Comparison of ENCODE assay signal across 24 cellular contexts in genomic region chr11:71190551-71190950, GRCh38.
"Had no signal": no experiment of that assay in that cellular context is flagged by ENCODE, and none has a peak within 500 bp of the region (broad histone marks: within the 10 kb centered on the region; RNA-seq: fewer than 3 reads in every experiment).

No MANE protein-coding gene starts in this region.

- H3K36me3 ChIP-seq: gastroesophageal sphincter, heart right ventricle, left lung, pancreas, thoracic aorta, tibial nerve, upper lobe of left lung, uterus had no signal

- H3K27ac Mint-ChIP-seq: naive thymus-derived CD4-positive, alpha-beta T cell; progenitor cell of endocrine pancreas; stimulated activated naive B cell treated with anti-CD40 and anti-IgM and Interleukin-4, amounts not matched to agents 10 μg/mL and 1 μg/mL and 100 μg/mL, for 72 hours; stimulated activated naive CD8-positive, alpha-beta T cell treated with anti-CD3 and anti-CD28 coated beads, Interleukin-15, Interleukin-2, amounts not matched to agents 100 ng/mL and 50 ng/mL, for 24 hours had no signal

- DNase-seq: effector CD4-positive, alpha-beta T cell; glutamatergic neuron; heart right ventricle; hippocampal formation; left cardiac atrium; mammary epithelial cell; mesendoderm; midbrain; naive thymus-derived CD4-positive, alpha-beta T cell; occipital lobe; stimulated activated CD4-positive, alpha-beta T cell treated with anti-CD3 and anti-CD28 coated beads, Interleukin-15, amount 100 ng/mL, for 24 hours; stimulated activated CD4-positive, alpha-beta T cell treated with anti-CD3 and anti-CD28 coated beads, Interleukin-2, amount 100 ng/mL, for 48 hours; stimulated activated naive B cell treated with anti-CD40 and anti-IgM and Interleukin-4, amounts not matched to agents 10 μg/mL and 1 μg/mL and 100 μg/mL, for 72 hours; upper lobe of left lung; uterus had no signal

- H3K27ac ChIP-seq: dorsolateral prefrontal cortex, gastroesophageal sphincter, heart right ventricle, left lung, pancreas, skin epidermis, thoracic aorta, tibial nerve, upper lobe of left lung, uterus had no signal

- H3K9me3 ChIP-seq: gastroesophageal sphincter, heart right ventricle, left lung, pancreas, thoracic aorta, tibial nerve, upper lobe of left lung, uterus had no signal

- H3K27me3 Mint-ChIP-seq: progenitor cell of endocrine pancreas; stimulated activated naive CD8-positive, alpha-beta T cell treated with anti-CD3 and anti-CD28 coated beads, Interleukin-15, Interleukin-2, amounts not matched to agents 100 ng/mL and 50 ng/mL, for 24 hours had no signal

- H3K4me1 Mint-ChIP-seq: naive thymus-derived CD4-positive, alpha-beta T cell; stimulated activated naive B cell treated with anti-CD40 and anti-IgM and Interleukin-4, amounts not matched to agents 10 μg/mL and 1 μg/mL and 100 μg/mL, for 72 hours had no signal

- H3K4me3 ChIP-seq: dorsolateral prefrontal cortex, gastroesophageal sphincter, heart right ventricle, left lung, pancreas, skin epidermis, thoracic aorta, tibial nerve, upper lobe of left lung, uterus had no signal

- H3K36me3 Mint-ChIP-seq: naive thymus-derived CD4-positive, alpha-beta T cell; stimulated activated naive B cell treated with anti-CD40 and anti-IgM and Interleukin-4, amounts not matched to agents 10 μg/mL and 1 μg/mL and 100 μg/mL, for 72 hours had no signal

- H3K9me3 Mint-ChIP-seq: naive thymus-derived CD4-positive, alpha-beta T cell; stimulated activated naive B cell treated with anti-CD40 and anti-IgM and Interleukin-4, amounts not matched to agents 10 μg/mL and 1 μg/mL and 100 μg/mL, for 72 hours; stimulated activated naive CD8-positive, alpha-beta T cell treated with anti-CD3 and anti-CD28 coated beads, Interleukin-15, Interleukin-2, amounts not matched to agents 100 ng/mL and 50 ng/mL, for 24 hours had no signal

- ATAC-seq: gastroesophageal sphincter; heart right ventricle; left cardiac atrium; left lung; naive thymus-derived CD4-positive, alpha-beta T cell; pancreas; stimulated activated naive B cell treated with anti-CD40 and anti-IgM and Interleukin-4, amounts not matched to agents 10 μg/mL and 1 μg/mL and 100 μg/mL, for 72 hours had no signal

- H3K27me3 ChIP-seq: left lung, pancreas, tibial nerve, upper lobe of left lung, uterus had no signal

- H3K4me1 ChIP-seq: gastroesophageal sphincter, heart right ventricle, left lung, pancreas, tibial nerve, upper lobe of left lung, uterus had no signal

- H3K4me3 Mint-ChIP-seq: naive thymus-derived CD4-positive, alpha-beta T cell; stimulated activated naive B cell treated with anti-CD40 and anti-IgM and Interleukin-4, amounts not matched to agents 10 μg/mL and 1 μg/mL and 100 μg/mL, for 72 hours; stimulated activated naive CD8-positive, alpha-beta T cell treated with anti-CD3 and anti-CD28 coated beads, Interleukin-15, Interleukin-2, amounts not matched to agents 100 ng/mL and 50 ng/mL, for 24 hours had no signal
